8 cellular contexts compared by ENCODE assay signal in genomic region chr7:44748948-44749731, GRCh38. TPM values are rescaled to one million over a fixed set of nuclear protein-coding genes. Genes with fewer than 3 reads are reported as not detected.
DNase-seq lines count a peak whose midpoint lies in the region; ATAC-seq and TF ChIP-seq lines count a peak whose summit lies in the region.

No MANE protein-coding gene starts in this region.

- TF ChIP-seq POLR2A in lower leg skin (IDR thresholded peaks at IDR 0.05) (no peak), thyroid gland (IDR thresholded peaks at IDR 0.05) (no peak)

- peaks cover 4 to 15% of the 10 kb centered on the region in 2 donors for H3K4me1 ChIP-seq in ascending aorta
- peaks cover 12 to 34% of the 10 kb centered on the region in 2 donors for H3K4me1 ChIP-seq in thyroid gland

- intact Hi-C loops in ascending aorta (cut with DNase I): loop anchor here (1.0 to 5.0 kb wide), 9 partner anchors 20 to 492 kb away; partner anchors contain the start of genes CCM2, DDX56, H2AZ2 and OGDH
- intact Hi-C loops in lower leg skin (cut with DNase I; ENCODE audit: low total_unique reads): no loop called here
- intact Hi-C loops in thyroid gland (cut with DNase I): loop anchor here (5.0 kb wide), 2 partner anchors 48 to 162 kb away; partner anchors contain the start of gene PPIA

- H3K27ac ChIP-seq in ascending aorta (peak overlapping the region; percentile 69), thyroid gland (peak overlapping the region; percentile 6 to 44 (median 40))

- ATAC-seq in GM21515 (IDR thresholded peaks at IDR 0.05; ENCODE audit: unreplicated experiment) (peak; percentile 16), HG03469 (IDR thresholded peaks at IDR 0.05; ENCODE audit: unreplicated experiment) (no peak)

- H3K9me3 ChIP-seq in ascending aorta (no peaks in the 10 kb centered on the region), thyroid gland (no peaks in the 10 kb centered on the region)

- TF ChIP-seq CTCF in ascending aorta (IDR thresholded peaks at IDR 0.05) (no peak), lower leg skin (IDR thresholded peaks at IDR 0.05) (no peak), thyroid gland (IDR thresholded peaks at IDR 0.05) (no peak)

- H3K36me3 ChIP-seq in ascending aorta: peaks cover 0 to 4% of the 10 kb centered on the region in 2 donors
- no peaks in the 10 kb centered on the region for H3K36me3 ChIP-seq in thyroid gland

- DNase-seq in DMS53 (lab: John Stamatoyannopoulos, UW) (peak; percentile 86), DMS53 treated with DMSO at 0.1 percent for 48 hours (lab: John Stamatoyannopoulos, UW; ENCODE audit: unreplicated experiment) (no peak), ascending aorta (ENCODE audit: low spot score in 2 of 2) (no peak), lower leg skin (ENCODE audit: low spot score in 2 of 2) (no peak), thyroid gland (peak in 1 of 2 donors; percentile 36)

- 1 to 10% methylated on average over 12 to 25 of the region's 60 CpGs for WGBS in lower leg skin, 2 donors
- 4 to 5% methylated on average over 11 of the region's 60 CpGs for WGBS in thyroid gland, 2 donors

- no peaks in the 10 kb centered on the region for H3K27me3 ChIP-seq in ascending aorta
- no peaks in the 10 kb centered on the region for H3K27me3 ChIP-seq in thyroid gland

- no peak for TF ChIP-seq EP300 in Ishikawa (IDR thresholded peaks at IDR 0.05; ENCODE audit: borderline replicate concordance)

- peak overlapping the region; percentile 81 to 93 for H3K4me3 ChIP-seq in ascending aorta
- peak overlapping the region; percentile 67 for H3K4me3 ChIP-seq in lower leg skin (ENCODE audit: low read depth, poor library complexity, severe bottlenecking)
- peak overlapping the region; percentile 53 to 78 (median 56) for H3K4me3 ChIP-seq in thyroid gland (replicated peaks in 1 of 3)

- no peak for TF ChIP-seq RAD21 in Ishikawa (IDR thresholded peaks at IDR 0.05; ENCODE audit: low read depth)

TF ChIP-seq in Ishikawa, 13 proteins besides CTCF, POLR2A, EP300 and RAD21:
- TF ChIP-seq EGR1 (IDR thresholded peaks at IDR 0.05) (peak; percentile 72; the same call in 1 of the 2 replicates), TCF12 (IDR thresholded peaks at IDR 0.05; ENCODE audit: low read depth) (0 out of 2 replicates have a peak, but pooled peaks have one; percentile 32), TEAD4 (IDR thresholded peaks at IDR 0.05) (no peak)
- TF ChIP-seq, protein P1, sequence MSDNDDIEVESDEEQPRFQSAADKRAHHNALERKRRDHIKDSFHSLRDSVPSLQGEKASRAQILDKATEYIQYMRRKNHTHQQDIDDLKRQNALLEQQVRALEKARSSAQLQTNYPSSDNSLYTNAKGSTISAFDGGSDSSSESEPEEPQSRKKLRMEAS (IDR thresholded peaks at IDR 0.05): 0 out of 2 replicates have a peak, but pooled peaks have one; percentile 11

RNA-seq across cellular contexts. Expression of gene ZMIZ2, which starts 0.5 kb away (rescaled TPM):
- 75.5 TPM for total RNA-seq in ascending aorta
- total RNA-seq in lower leg skin: 10 to 100 TPM; 21.1 to 36.0 (median 24.7) TPM
- 10 to 100 TPM; 43.1 to 57.7 (median 49.8) TPM for total RNA-seq in thyroid gland

RNA-seq across cellular contexts. Expression of gene PPIA, which starts 47.3 kb away (rescaled TPM):
- total RNA-seq in ascending aorta (945 TPM), lower leg skin (1,000 to 10,000 TPM; 1,809 to 2,568 (median 2,150) TPM), thyroid gland (1,000 to 10,000 TPM; 1,021 to 2,051 (median 1,545) TPM)
